In the genomic region with DNA sequence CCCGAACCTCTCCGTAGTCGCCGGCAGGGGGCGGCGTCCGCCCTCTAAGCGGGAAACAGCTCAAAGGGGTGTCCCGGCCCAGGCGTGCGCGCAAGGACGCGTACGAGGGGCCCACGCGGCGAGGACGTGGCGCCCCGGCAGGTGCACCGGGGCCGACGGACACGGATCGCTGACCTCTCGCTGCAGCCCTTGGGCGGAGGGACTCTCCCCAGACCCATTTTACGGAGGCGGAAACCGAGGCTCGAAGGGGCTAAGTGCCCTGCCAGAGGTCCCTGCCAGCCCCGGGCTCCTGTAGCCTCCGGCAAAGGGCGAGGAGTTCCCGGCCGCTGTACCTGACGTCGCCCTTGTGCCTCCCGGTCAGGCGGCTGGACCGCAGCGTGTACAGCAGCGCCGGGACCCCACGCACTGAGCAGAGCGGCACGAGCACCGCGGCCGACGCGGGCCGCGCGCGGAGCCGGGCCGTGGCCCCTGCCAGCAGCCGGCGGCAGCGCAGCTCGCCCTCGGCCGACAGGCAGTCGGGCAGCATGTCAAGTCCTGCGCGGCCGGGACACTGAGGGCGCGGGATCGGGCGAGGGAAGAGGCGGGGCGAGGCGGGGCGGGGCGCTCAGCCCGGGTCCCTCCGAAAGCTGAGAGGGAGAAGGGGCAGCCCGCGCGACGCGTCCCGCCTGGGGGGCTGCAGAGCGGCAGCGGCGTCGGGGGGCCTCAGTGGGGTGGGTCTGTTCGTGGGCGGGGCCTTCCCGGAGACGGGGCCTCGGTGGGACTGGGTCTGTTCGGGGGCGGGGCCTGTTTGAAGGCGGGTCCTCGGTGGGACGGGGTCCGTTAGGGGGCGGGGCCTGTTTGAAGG, we compare ENCODE assay signal across 1 cellular context.
TF ChIP-seq lines count a peak whose summit lies in the region.

A gene with protein sequence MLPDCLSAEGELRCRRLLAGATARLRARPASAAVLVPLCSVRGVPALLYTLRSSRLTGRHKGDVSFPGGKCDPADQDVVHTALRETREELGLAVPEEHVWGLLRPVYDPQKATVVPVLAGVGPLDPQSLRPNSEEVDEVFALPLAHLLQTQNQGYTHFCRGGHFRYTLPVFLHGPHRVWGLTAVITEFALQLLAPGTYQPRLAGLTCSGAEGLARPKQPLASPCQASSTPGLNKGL (minus strand): TSS at position 552 of the 844 bp plus-strand sequence. CDS start 26 bp downstream, at position 526.

TF ChIP-seq in WTC11, 78 proteins besides CTCF, POLR2A, EP300 and RAD21 (continued from another document):
- peak; percentile 81; the same call in 1 of the 2 replicates for TF ChIP-seq TCF7 (CRISPR knock-in tag; IDR thresholded peaks at IDR 0.05; ENCODE audit: low read depth)
- TF ChIP-seq, protein P1, sequence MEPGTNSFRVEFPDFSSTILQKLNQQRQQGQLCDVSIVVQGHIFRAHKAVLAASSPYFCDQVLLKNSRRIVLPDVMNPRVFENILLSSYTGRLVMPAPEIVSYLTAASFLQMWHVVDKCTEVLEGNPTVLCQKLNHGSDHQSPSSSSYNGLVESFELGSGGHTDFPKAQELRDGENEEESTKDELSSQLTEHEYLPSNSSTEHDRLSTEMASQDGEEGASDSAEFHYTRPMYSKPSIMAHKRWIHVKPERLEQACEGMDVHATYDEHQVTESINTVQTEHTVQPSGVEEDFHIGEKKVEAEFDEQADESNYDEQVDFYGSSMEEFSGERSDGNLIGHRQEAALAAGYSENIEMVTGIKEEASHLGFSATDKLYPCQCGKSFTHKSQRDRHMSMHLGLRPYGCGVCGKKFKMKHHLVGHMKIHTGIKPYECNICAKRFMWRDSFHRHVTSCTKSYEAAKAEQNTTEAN (CRISPR knock-in tag; IDR thresholded peaks at IDR 0.05) = no peak
- TF ChIP-seq, protein P2, sequence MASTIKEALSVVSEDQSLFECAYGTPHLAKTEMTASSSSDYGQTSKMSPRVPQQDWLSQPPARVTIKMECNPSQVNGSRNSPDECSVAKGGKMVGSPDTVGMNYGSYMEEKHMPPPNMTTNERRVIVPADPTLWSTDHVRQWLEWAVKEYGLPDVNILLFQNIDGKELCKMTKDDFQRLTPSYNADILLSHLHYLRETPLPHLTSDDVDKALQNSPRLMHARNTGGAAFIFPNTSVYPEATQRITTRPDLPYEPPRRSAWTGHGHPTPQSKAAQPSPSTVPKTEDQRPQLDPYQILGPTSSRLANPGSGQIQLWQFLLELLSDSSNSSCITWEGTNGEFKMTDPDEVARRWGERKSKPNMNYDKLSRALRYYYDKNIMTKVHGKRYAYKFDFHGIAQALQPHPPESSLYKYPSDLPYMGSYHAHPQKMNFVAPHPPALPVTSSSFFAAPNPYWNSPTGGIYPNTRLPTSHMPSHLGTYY (CRISPR knock-in tag; IDR thresholded peaks at IDR 0.05) = peak; percentile 89
- no peak for TF ChIP-seq MYBL2 (CRISPR knock-in tag; IDR thresholded peaks at IDR 0.05)
- no peak for TF ChIP-seq IRF2 (CRISPR knock-in tag; IDR thresholded peaks at IDR 0.05; ENCODE audit: borderline replicate concordance, low read depth)
- TF ChIP-seq, protein P3, sequence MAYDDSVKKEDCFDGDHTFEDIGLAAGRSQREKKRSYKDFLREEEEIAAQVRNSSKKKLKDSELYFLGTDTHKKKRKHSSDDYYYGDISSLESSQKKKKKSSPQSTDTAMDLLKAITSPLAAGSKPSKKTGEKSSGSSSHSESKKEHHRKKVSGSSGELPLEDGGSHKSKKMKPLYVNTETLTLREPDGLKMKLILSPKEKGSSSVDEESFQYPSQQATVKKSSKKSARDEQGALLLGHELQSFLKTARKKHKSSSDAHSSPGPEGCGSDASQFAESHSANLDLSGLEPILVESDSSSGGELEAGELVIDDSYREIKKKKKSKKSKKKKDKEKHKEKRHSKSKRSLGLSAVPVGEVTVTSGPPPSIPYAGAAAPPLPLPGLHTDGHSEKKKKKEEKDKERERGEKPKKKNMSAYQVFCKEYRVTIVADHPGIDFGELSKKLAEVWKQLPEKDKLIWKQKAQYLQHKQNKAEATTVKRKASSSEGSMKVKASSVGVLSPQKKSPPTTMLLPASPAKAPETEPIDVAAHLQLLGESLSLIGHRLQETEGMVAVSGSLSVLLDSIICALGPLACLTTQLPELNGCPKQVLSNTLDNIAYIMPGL (CRISPR knock-in tag; IDR thresholded peaks at IDR 0.05) = peak; percentile 84; the same call in 1 of the 2 replicates
- no peak; the same call in 1 of the 2 replicates for TF ChIP-seq SP1 (CRISPR knock-in tag; conservative IDR thresholded peaks at IDR 0.05)
- TF ChIP-seq, protein P4, sequence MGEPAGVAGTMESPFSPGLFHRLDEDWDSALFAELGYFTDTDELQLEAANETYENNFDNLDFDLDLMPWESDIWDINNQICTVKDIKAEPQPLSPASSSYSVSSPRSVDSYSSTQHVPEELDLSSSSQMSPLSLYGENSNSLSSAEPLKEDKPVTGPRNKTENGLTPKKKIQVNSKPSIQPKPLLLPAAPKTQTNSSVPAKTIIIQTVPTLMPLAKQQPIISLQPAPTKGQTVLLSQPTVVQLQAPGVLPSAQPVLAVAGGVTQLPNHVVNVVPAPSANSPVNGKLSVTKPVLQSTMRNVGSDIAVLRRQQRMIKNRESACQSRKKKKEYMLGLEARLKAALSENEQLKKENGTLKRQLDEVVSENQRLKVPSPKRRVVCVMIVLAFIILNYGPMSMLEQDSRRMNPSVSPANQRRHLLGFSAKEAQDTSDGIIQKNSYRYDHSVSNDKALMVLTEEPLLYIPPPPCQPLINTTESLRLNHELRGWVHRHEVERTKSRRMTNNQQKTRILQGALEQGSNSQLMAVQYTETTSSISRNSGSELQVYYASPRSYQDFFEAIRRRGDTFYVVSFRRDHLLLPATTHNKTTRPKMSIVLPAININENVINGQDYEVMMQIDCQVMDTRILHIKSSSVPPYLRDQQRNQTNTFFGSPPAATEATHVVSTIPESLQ (CRISPR knock-in tag; IDR thresholded peaks at IDR 0.05) = no peak
- no peak; the same call in 1 of the 2 replicates for TF ChIP-seq TEAD1 (CRISPR knock-in tag; IDR thresholded peaks at IDR 0.05)
- TF ChIP-seq, protein P5, sequence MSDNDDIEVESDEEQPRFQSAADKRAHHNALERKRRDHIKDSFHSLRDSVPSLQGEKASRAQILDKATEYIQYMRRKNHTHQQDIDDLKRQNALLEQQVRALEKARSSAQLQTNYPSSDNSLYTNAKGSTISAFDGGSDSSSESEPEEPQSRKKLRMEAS (CRISPR knock-in tag; IDR thresholded peaks at IDR 0.05) = peak; percentile 82
- no peak for TF ChIP-seq SOX15 (CRISPR knock-in tag; IDR thresholded peaks at IDR 0.05)
- TF ChIP-seq, protein P6, sequence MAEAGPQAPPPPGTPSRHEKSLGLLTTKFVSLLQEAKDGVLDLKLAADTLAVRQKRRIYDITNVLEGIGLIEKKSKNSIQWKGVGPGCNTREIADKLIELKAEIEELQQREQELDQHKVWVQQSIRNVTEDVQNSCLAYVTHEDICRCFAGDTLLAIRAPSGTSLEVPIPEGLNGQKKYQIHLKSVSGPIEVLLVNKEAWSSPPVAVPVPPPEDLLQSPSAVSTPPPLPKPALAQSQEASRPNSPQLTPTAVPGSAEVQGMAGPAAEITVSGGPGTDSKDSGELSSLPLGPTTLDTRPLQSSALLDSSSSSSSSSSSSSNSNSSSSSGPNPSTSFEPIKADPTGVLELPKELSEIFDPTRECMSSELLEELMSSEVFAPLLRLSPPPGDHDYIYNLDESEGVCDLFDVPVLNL (CRISPR knock-in tag; IDR thresholded peaks at IDR 0.05; ENCODE audit: borderline replicate concordance, low read depth) = no peak
- TF ChIP-seq GTF2I (CRISPR knock-in tag; conservative IDR thresholded peaks at IDR 0.05) = peak; percentile 96
